9 cellular contexts compared by ENCODE assay signal in genomic region chr5:179607449-179607931, GRCh38. TPM values are rescaled to one million over a fixed set of nuclear protein-coding genes. Genes with fewer than 3 reads are reported as not detected.
DNase-seq lines count a peak whose midpoint lies in the region; ATAC-seq and TF ChIP-seq lines count a peak whose summit lies in the region.
"Had no signal": no experiment of that assay in that cellular context is flagged by ENCODE, and none has a peak within 500 bp of the region (broad histone marks: within the 10 kb centered on the region; RNA-seq: fewer than 3 reads in every experiment).

No MANE protein-coding gene starts in this region.

- H3K4me1 ChIP-seq in Caco-2 (peaks cover 10% of the 10 kb centered on the region), OCI-LY1 (ENCODE audit: insufficient read depth, low read length, severe bottlenecking) (no peaks in the 10 kb centered on the region), esophagus muscularis mucosa (peaks cover 20 to 84% (median 83%) of the 10 kb centered on the region in 4 donors)
- H3K4me1 ChIP-seq: SJSA1 had no signal

- TF ChIP-seq EP300 in esophagus muscularis mucosa (IDR thresholded peaks at IDR 0.05): no peak

- no peak overlapping the region for H3K9ac ChIP-seq in OCI-LY1 (ENCODE audit: low read length)

- no peak overlapping the region for H3K4me2 ChIP-seq in OCI-LY1 (ENCODE audit: low read length)

- H3K4me3 Mint-ChIP-seq in Caco-2 (ENCODE audit: unreplicated experiment) (no peak overlapping the region), osteocyte (ENCODE audit: unreplicated experiment) (no peak overlapping the region)

- no peaks in the 10 kb centered on the region for H3K27me3 Mint-ChIP-seq in Caco-2 (ENCODE audit: insufficient read depth, unreplicated experiment)
- H3K27me3 Mint-ChIP-seq in osteocyte (ENCODE audit: unreplicated experiment): no peaks in the 10 kb centered on the region

- H3K27ac ChIP-seq in OCI-LY1 (ENCODE audit: low read depth, low read length, poor library complexity, severe bottlenecking) (peak overlapping the region; percentile 58), esophagus muscularis mucosa (replicated peaks in 1 of 4) (peak overlapping the region; percentile 59 to 81 (median 76))
- H3K27ac ChIP-seq: SJSA1 had no signal

- intact Hi-C loops in Caco-2 (cut with micrococcal nuclease; ENCODE audit: unreplicated experiment) (no loop called here), esophagus muscularis mucosa (cut with DNase I) (no loop called here)

- no peaks in the 10 kb centered on the region for H3K9me2 ChIP-seq in OCI-LY1 (ENCODE audit: low read depth, low read length)

- peaks cover 9% of the 10 kb centered on the region; the same call in 1 of the 2 replicates for H3F3A ChIP-seq in OCI-LY1 (ENCODE audit: insufficient read depth, low read length)

- H3K9me3 Mint-ChIP-seq in Caco-2 (ENCODE audit: unreplicated experiment): no peaks in the 10 kb centered on the region
- H3K9me3 Mint-ChIP-seq in osteocyte (ENCODE audit: unreplicated experiment): no peaks in the 10 kb centered on the region

- H3K27me3 ChIP-seq in Caco-2 (replicated peaks; ENCODE audit: control insufficient read depth, insufficient read depth, low read length) (no peaks in the 10 kb centered on the region), OCI-LY1 (ENCODE audit: insufficient read depth, low read length) (no peaks in the 10 kb centered on the region), esophagus muscularis mucosa (no peaks in the 10 kb centered on the region)
- H3K27me3 ChIP-seq: SJSA1 had no signal

- H3K9me3 ChIP-seq in Caco-2: no peaks in the 10 kb centered on the region
- H3K9me3 ChIP-seq in OCI-LY1 (ENCODE audit: low read length): no peaks in the 10 kb centered on the region
- H3K9me3 ChIP-seq in esophagus muscularis mucosa: no peaks in the 10 kb centered on the region
- H3K9me3 ChIP-seq: SJSA1 had no signal

- POLR2A ChIA-PET in Caco-2 (lab: Charles Lee): interaction anchor here (1.3 to 2.2 kb wide), 2 partner anchors 16 to 48 kb away, joined by 6 to 20 read pairs; partner anchors contain the start of gene HNRNPH1

- peaks cover 6% of the 10 kb centered on the region for H3K36me3 ChIP-seq in Caco-2 (ENCODE audit: control insufficient read depth, insufficient read depth, low read length)
- peaks cover 75% of the 10 kb centered on the region for H3K36me3 ChIP-seq in OCI-LY1 (ENCODE audit: insufficient read depth, low read length)
- peaks cover 33 to 92% (median 83%) of the 10 kb centered on the region in 4 donors for H3K36me3 ChIP-seq in esophagus muscularis mucosa

- H3K79me2 ChIP-seq in OCI-LY1 (ENCODE audit: insufficient read depth, low read length): no peaks in the 10 kb centered on the region

- no peak for DNase-seq in Caco-2
- no peak for DNase-seq in esophagus muscularis mucosa (ENCODE audit: extremely low spot score)
- no peak for DNase-seq in osteocyte (ENCODE audit: extremely low spot score, unreplicated experiment)
- DNase-seq in KG1 (lab: John Stamatoyannopoulos, UW): no peak
- DNase-seq in amniotic stem cell (lab: John Stamatoyannopoulos, UW): no peak

- TF ChIP-seq CTCF in Caco-2 (IDR thresholded peaks at IDR 0.05; ENCODE audit: insufficient read depth in 1 of 2, low read depth in 1 of 2, low read length in 1 of 2, severe bottlenecking in 1 of 2, unreplicated experiment in 1 of 2) (no peak), OCI-LY1 (IDR thresholded peaks at IDR 0.05; ENCODE audit: low read length) (no peak), esophagus muscularis mucosa (IDR thresholded peaks at IDR 0.05) (no peak), osteocyte (IDR thresholded peaks at IDR 0.05) (no peak)

- no TSS peak for BruUV-seq in Caco-2 (replicated peaks; lab: Mats Ljungman, UMichigan)

- H3K27ac Mint-ChIP-seq in Caco-2 (ENCODE audit: unreplicated experiment): peak overlapping the region; percentile 66
- H3K27ac Mint-ChIP-seq in osteocyte (ENCODE audit: unreplicated experiment): peak overlapping the region; percentile 34

- no peak for ATAC-seq in GM21529 (IDR thresholded peaks at IDR 0.05; ENCODE audit: unreplicated experiment)
- no peak for ATAC-seq in HG02763 (IDR thresholded peaks at IDR 0.05; ENCODE audit: unreplicated experiment)

- no peak overlapping the region for H2AFZ ChIP-seq in OCI-LY1 (ENCODE audit: low read length)

- no peak for TF ChIP-seq POLR2A in esophagus muscularis mucosa (IDR thresholded peaks at IDR 0.05; ENCODE audit: low read depth)

- H3K4me3 ChIP-seq in Caco-2 (ENCODE audit: low read depth, low read length) (no peak overlapping the region), OCI-LY1 (ENCODE audit: low read depth, low read length, poor library complexity, severe bottlenecking) (no peak overlapping the region), esophagus muscularis mucosa (no peak overlapping the region)
- H3K4me3 ChIP-seq: SJSA1 had no signal

- WGBS in esophagus muscularis mucosa: 52% methylated on average over 9 of the region's 10 CpGs

- H3K36me3 Mint-ChIP-seq in Caco-2 (ENCODE audit: insufficient read depth, unreplicated experiment) (peaks cover 100% of the 10 kb centered on the region), osteocyte (ENCODE audit: unreplicated experiment) (peaks cover 34% of the 10 kb centered on the region)

- H3K4me1 Mint-ChIP-seq in Caco-2 (ENCODE audit: low read depth, unreplicated experiment): peaks cover 25% of the 10 kb centered on the region
- H3K4me1 Mint-ChIP-seq in osteocyte (ENCODE audit: unreplicated experiment): peaks cover 18% of the 10 kb centered on the region

- CTCF ChIA-PET in Caco-2 (lab: Charles Lee): interaction anchor here (0.6 to 0.8 kb wide), 2 partner anchors 51 to 721 kb away, joined by 3 to 4 read pairs; no protein-coding TSS in a partner anchor

- no peaks in the 10 kb centered on the region for H4K20me1 ChIP-seq in OCI-LY1 (ENCODE audit: insufficient read depth, low read length)

RNA-seq across cellular contexts. Expression of gene HNRNPH1, which starts 16.0 kb away (rescaled TPM):
- total RNA-seq in Caco-2 (2022): 914 and 940 TPM in 2 replicates
- total RNA-seq in esophagus muscularis mucosa: 100 to 1,000 TPM; 234 to 369 (median 244) TPM
- total RNA-seq in osteocyte: 474 and 509 TPM in 2 replicates

RNA-seq across cellular contexts. Expression of gene RUFY1, which starts 57.1 kb away (rescaled TPM):
- total RNA-seq in Caco-2 (2022) (33.4 and 36.3 TPM in 2 replicates), esophagus muscularis mucosa (10 to 100 TPM; 39.9 to 59.8 (median 45.6) TPM), osteocyte (46.5 and 55.4 TPM in 2 replicates)
